ENCODE assay signal across 10 cellular contexts in genomic region chr16:76577003-76577402, GRCh38.
A peak's percentile ranks its signal among the peaks of the same experiment; 100 is the strongest.
DNase-seq lines count a peak whose midpoint lies in the region; ATAC-seq lines count a peak whose summit lies in the region.
"Had no signal": no experiment of that assay in that cellular context is flagged by ENCODE, and none has a peak within 500 bp of the region (broad histone marks: within the 10 kb centered on the region; RNA-seq: fewer than 3 reads in every experiment).

No MANE protein-coding gene starts in this region.

- peaks cover 8% of the 10 kb centered on the region for H3K9me3 Mint-ChIP-seq in activated naive CD8-positive, alpha-beta T cell treated with anti-CD3 and anti-CD28 coated beads, Interleukin-2, amount 50 U/mL, for 24 hours

- DNase-seq in DMS153 (lab: John Stamatoyannopoulos, UW) = peak; percentile 41
- DNase-seq in activated CD4-positive, CD25-positive, alpha-beta regulatory T cell (lab: John Stamatoyannopoulos, UW) = no peak
- DNase-seq in activated naive CD4-positive, alpha-beta T cell (lab: John Stamatoyannopoulos, UW) = no peak
- DNase-seq in activated naive CD8-positive, alpha-beta T cell treated with anti-CD3 and anti-CD28 coated beads, Interleukin-2, amount 50 U/mL, for 24 hours = no peak
- no peak for DNase-seq in stimulated activated naive CD8-positive, alpha-beta T cell treated with anti-CD3 and anti-CD28 coated beads, Interleukin-15, Interleukin-2, amounts not matched to agents 100 U/mL and 50 U/mL, for 24 hours
- DNase-seq: left ventricle myocardium inferior, ovary had no signal

- no peaks in the 10 kb centered on the region for H3K36me3 Mint-ChIP-seq in activated naive CD8-positive, alpha-beta T cell treated with anti-CD3 and anti-CD28 coated beads, Interleukin-2, amount 50 U/mL, for 24 hours (ENCODE audit: low read depth)

- no peaks in the 10 kb centered on the region for H3K4me1 Mint-ChIP-seq in activated naive CD8-positive, alpha-beta T cell treated with anti-CD3 and anti-CD28 coated beads, Interleukin-2, amount 50 U/mL, for 24 hours

- no peaks in the 10 kb centered on the region for H3K27me3 Mint-ChIP-seq in activated naive CD8-positive, alpha-beta T cell treated with anti-CD3 and anti-CD28 coated beads, Interleukin-2, amount 50 U/mL, for 24 hours

- ATAC-seq in GM19035 (IDR thresholded peaks at IDR 0.05; ENCODE audit: unreplicated experiment) (peak; percentile 80), HG02571 (IDR thresholded peaks at IDR 0.05; ENCODE audit: unreplicated experiment) (peak; percentile 76), HG03442 (IDR thresholded peaks at IDR 0.05; ENCODE audit: unreplicated experiment) (peak; percentile 80)
- no peak for ATAC-seq in activated naive CD8-positive, alpha-beta T cell treated with anti-CD3 and anti-CD28 coated beads, Interleukin-2, amount 50 U/mL, for 24 hours
- no peak for ATAC-seq in stimulated activated naive CD8-positive, alpha-beta T cell treated with anti-CD3 and anti-CD28 coated beads, Interleukin-15, Interleukin-2, amounts not matched to agents 100 U/mL and 50 U/mL, for 24 hours

- H3K4me3 Mint-ChIP-seq in activated naive CD8-positive, alpha-beta T cell treated with anti-CD3 and anti-CD28 coated beads, Interleukin-2, amount 50 U/mL, for 24 hours = no peak overlapping the region

- no peak overlapping the region for H3K27ac Mint-ChIP-seq in activated naive CD8-positive, alpha-beta T cell treated with anti-CD3 and anti-CD28 coated beads, Interleukin-2, amount 50 U/mL, for 24 hours

Comparison
In these comparisons a context has a peak if more than half of its experiments do, and no peak if none do; other contexts are left out.
1. ATAC-seq: peak in GM19035 (single experiment), HG02571 (single experiment) and HG03442 (single experiment); none in activated naive CD8-positive, alpha-beta T cell treated with anti-CD3 and anti-CD28 coated beads, Interleukin-2, amount 50 U/mL, for 24 hours (single experiment) and stimulated activated naive CD8-positive, alpha-beta T cell treated with anti-CD3 and anti-CD28 coated beads, Interleukin-15, Interleukin-2, amounts not matched to agents 100 U/mL and 50 U/mL, for 24 hours (single experiment).